In the genomic region with DNA sequence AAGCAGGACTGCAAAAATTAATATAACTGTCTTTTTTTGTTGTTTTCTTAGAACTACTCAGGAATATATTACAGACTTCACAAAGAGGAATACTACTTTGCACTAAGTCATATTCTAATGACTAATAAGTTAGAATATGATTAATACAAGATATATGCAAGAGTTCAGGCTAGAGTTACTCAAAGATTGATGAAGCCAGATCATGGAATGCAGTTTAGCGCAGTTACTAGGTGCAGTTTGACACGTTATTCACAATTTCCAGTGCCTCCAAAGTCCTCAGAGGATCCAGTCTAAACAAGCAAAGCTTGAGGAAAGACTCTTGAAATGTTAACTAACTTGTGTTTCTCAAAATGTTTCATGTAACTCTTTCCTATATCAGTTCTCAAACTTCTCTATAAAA, we compare ENCODE assay signal across 17 cellular contexts. TPM values are rescaled to one million over a fixed set of nuclear protein-coding genes. Genes with fewer than 3 reads are reported as not detected.
DNase-seq lines count a peak whose midpoint lies in the region; ATAC-seq and TF ChIP-seq lines count a peak whose summit lies in the region.
"Had no signal": no experiment of that assay in that cellular context is flagged by ENCODE, and none has a peak within 500 bp of the region (broad histone marks: within the 10 kb centered on the region; RNA-seq: fewer than 3 reads in every experiment).

No MANE protein-coding gene starts in this region.

- intact Hi-C loops in left lung (cut with DNase I): no loop called here

- no peaks in the 10 kb centered on the region for H3K36me3 ChIP-seq in left lung
- H3K36me3 ChIP-seq: BLaER1 had no signal

- DNase-seq in AG04450 (ENCODE audit: low read depth, low spot score) (peak; percentile 41), M059J (ENCODE audit: low read depth) (peak; percentile 69), dedifferentiated amniotic fluid mesenchymal stem cell (ENCODE audit: extremely low spot score) (peak; percentile 43), left lung (no peak), NOMO-1 treated with DMSO at 0.1 percent for 48 hours (lab: John Stamatoyannopoulos, UW; ENCODE audit: unreplicated experiment) (no peak)
- DNase-seq: activated naive CD8-positive, alpha-beta T cell treated with anti-CD3 and anti-CD28 coated beads, Interleukin-2, amount 10 ng/mL, durations not matched to agents 7 days and 5 days; DND-41; Karpas-422; NCI-H187 treated with DMSO at 0.1 percent for 48 hours; NCI-H748 treated with DMSO at 0.1 percent for 48 hours; stimulated activated CD4-positive, alpha-beta T cell treated with anti-CD3 and anti-CD28 coated beads, Interleukin-4, amount 100 ng/mL, for 24 hours; stimulated activated naive B cell treated with anti-CD40 and anti-IgM and Interleukin-4, amounts not matched to agents 10 μg/mL and 1 μg/mL and 100 μg/mL, for 72 hours had no signal

- H3K27ac ChIP-seq in AG04450 (ENCODE audit: low read depth, low read length) (no peak overlapping the region), left lung (peak overlapping the region in 1 of 2 donors; percentile 9)
- H3K27ac ChIP-seq: BLaER1 had no signal

- H3K27me3 ChIP-seq in AG04450 (ENCODE audit: control insufficient read depth, insufficient read depth, low read length): no peaks in the 10 kb centered on the region
- no peaks in the 10 kb centered on the region for H3K27me3 ChIP-seq in left lung
- H3K27me3 ChIP-seq: BLaER1 had no signal

- peaks cover 0 to 4% of the 10 kb centered on the region in 2 donors for H3K4me1 ChIP-seq in left lung
- H3K4me1 ChIP-seq: BLaER1 had no signal

- POLR2A ChIA-PET in AG04450 (lab: Yijun Ruan, JAX): no interaction called here

- H3K9me3 ChIP-seq in AG04450 (ENCODE audit: control insufficient read depth, insufficient read depth, low read length) (no peaks in the 10 kb centered on the region), left lung (no peaks in the 10 kb centered on the region)
- H3K9me3 ChIP-seq: BLaER1 had no signal

- H3K4me3 ChIP-seq in AG04450 (ENCODE audit: low read depth, low read length) (no peak overlapping the region), left lung (no peak overlapping the region)
- H3K4me3 ChIP-seq: BLaER1, GM23338 had no signal

- CTCF ChIA-PET in AG04450 (lab: Charles Lee): interaction anchor here (1.5 kb wide), 1 partner anchor 211 kb away, joined by 5 read pairs; no protein-coding TSS in a partner anchor

- TF ChIP-seq CTCF in AG04450 (IDR thresholded peaks at IDR 0.05; ENCODE audit: low read depth, low read length): no peak
- no peak for TF ChIP-seq CTCF in left lung (IDR thresholded peaks at IDR 0.05)

- ATAC-seq in left lung (peak; percentile 39), GM18861 (IDR thresholded peaks at IDR 0.05; ENCODE audit: unreplicated experiment) (no peak), GM18519 (IDR thresholded peaks at IDR 0.05; ENCODE audit: low FRiP score, unreplicated experiment) (no peak), GM19023 (IDR thresholded peaks at IDR 0.05; ENCODE audit: unreplicated experiment) (no peak)
- ATAC-seq: GM23338; stimulated activated naive B cell treated with anti-CD40 and anti-IgM and Interleukin-4, amounts not matched to agents 10 μg/mL and 1 μg/mL and 100 μg/mL, for 72 hours had no signal

RNA-seq across cellular contexts. Expression of gene MYCT1, which starts 1.2 kb away (rescaled TPM):
- 0.07 and 0.25 TPM in 2 replicates for polyA plus RNA-seq in AG04450 (2011; rRNA removed)
- 0.13 TPM in 1 of 2 replicates, not detected in the other for polyA minus RNA-seq in AG04450 (2011; rRNA and poly(A)+ RNA removed)
- total RNA-seq in M059J (2014; rRNA removed; shearing (Covaris generic)): 0.32 and 0.37 TPM in 2 replicates
- total RNA-seq in left lung: 10 to 100 TPM; 10.3 to 18.4 TPM
- total RNA-seq: activated naive CD8-positive, alpha-beta T cell treated with anti-CD3 and anti-CD28 coated beads, Interleukin-2, amount 10 ng/mL, durations not matched to agents 7 days and 5 days had no signal

RNA-seq across cellular contexts. Expression of gene VIP, which starts 54.1 kb away (rescaled TPM):
- polyA plus RNA-seq in AG04450 (2011; rRNA removed): not detected in 2 replicates
- polyA minus RNA-seq in AG04450 (2011; rRNA and poly(A)+ RNA removed): not detected in 2 replicates
- total RNA-seq in M059J (2014; rRNA removed; shearing (Covaris generic)): not detected in 2 replicates
- total RNA-seq in left lung: 1 to 10 TPM in 1 of 2 donors, under 1 TPM in 1; 0.23 to 1.4 TPM
- total RNA-seq: activated naive CD8-positive, alpha-beta T cell treated with anti-CD3 and anti-CD28 coated beads, Interleukin-2, amount 10 ng/mL, durations not matched to agents 7 days and 5 days; GM23338 had no signal
- polyA plus RNA-seq: GM23338 had no signal

RNA-seq across cellular contexts. Expression of gene SYNE1, which starts 59.4 kb away (rescaled TPM):
- polyA plus RNA-seq in AG04450 (2011; rRNA removed): 35.7 and 38.0 TPM in 2 replicates
- polyA minus RNA-seq in AG04450 (2011; rRNA and poly(A)+ RNA removed): 181 and 230 TPM in 2 replicates
- total RNA-seq in M059J (2014; rRNA removed; shearing (Covaris generic)): 15.3 and 20.9 TPM in 2 replicates
- 100 to 1,000 TPM; 171 to 201 TPM for total RNA-seq in left lung

Comparison
In these comparisons a context has a peak if more than half of its experiments do, and no peak if none do; other contexts are left out.
1. DNase-seq: peak in AG04450 (single experiment), M059J (single experiment) and dedifferentiated amniotic fluid mesenchymal stem cell (single experiment); none in left lung (0 of 2) and NOMO-1 treated with DMSO at 0.1 percent for 48 hours (single experiment).